Comparison of ENCODE assay signal across 22 cellular contexts in the genomic region with DNA sequence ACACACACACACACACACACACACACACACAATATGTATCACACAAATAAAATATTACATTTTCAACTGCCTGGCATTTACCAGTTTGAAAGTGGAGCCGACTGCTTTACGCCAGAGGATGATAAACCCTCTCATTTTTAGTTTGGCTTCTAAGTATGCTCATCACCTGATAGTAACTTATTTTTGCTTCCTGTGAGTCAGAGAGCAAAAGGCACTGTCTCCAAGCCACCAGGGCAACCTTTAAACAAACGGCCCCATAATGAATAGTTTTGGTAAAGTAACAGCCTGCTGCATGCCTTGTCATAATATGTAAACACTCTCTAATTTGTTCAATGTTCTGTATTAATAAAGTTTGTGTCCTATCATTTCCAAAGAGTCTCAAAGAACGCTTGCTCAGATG. TPM values are rescaled to one million over a fixed set of nuclear protein-coding genes. Genes with fewer than 3 reads are reported as not detected.
DNase-seq lines count a peak whose midpoint lies in the region; ATAC-seq and TF ChIP-seq lines count a peak whose summit lies in the region.
"Had no signal": no experiment of that assay in that cellular context is flagged by ENCODE, and none has a peak within 500 bp of the region (broad histone marks: within the 10 kb centered on the region; RNA-seq: fewer than 3 reads in every experiment).

No MANE protein-coding gene starts in this region.

- no peak overlapping the region for H3K4me3 ChIP-seq in A673 (ENCODE audit: low read depth, low read length, poor library complexity, severe bottlenecking)
- H3K4me3 ChIP-seq: gastrocnemius medialis, lower lobe of right lung, spleen, stomach had no signal

- DNase-seq in COLO829 (ENCODE audit: low spot score) (peak; percentile 87), HFFc6 (peak; percentile 21), amniotic epithelial cell (ENCODE audit: low read depth) (peak; percentile 31), kidney tubule cell (ENCODE audit: low spot score) (peak; percentile 56), NCI-H2107 (lab: John Stamatoyannopoulos, UW) (no peak), A673 (ENCODE audit: low spot score) (no peak)
- DNase-seq: activated CD4-positive, alpha-beta T cell treated with anti-CD3 and anti-CD28 coated beads for 48 hours; activated CD8-positive, alpha-beta memory T cell treated with anti-CD3 and anti-CD28 coated beads, Interleukin-2, amount 50 U/mL, for 4 hours; AML-193; gastrocnemius medialis; hypothalamus; islet precursor cell; Kasumi-1; lower lobe of right lung; NCI-H1105 treated with DMSO at 0.1 percent for 48 hours; NCI-H510A treated with DMSO at 0.1 percent for 48 hours; spleen; stimulated activated CD4-positive, alpha-beta T cell treated with anti-CD3 and anti-CD28 coated beads, Interleukin-4, amount 100 ng/mL, for 4 hours; stomach had no signal

- H3K27ac Mint-ChIP-seq in HFFc6, result no peak overlapping the region
- H3K27ac Mint-ChIP-seq: activated T-helper 2 cell treated with anti-CD3 and anti-CD28 coated beads, Interferon-gamma antibody, Interleukin-2, Interleukin-4, amounts not matched to agents 10 μg/mL and 5 μg/mL and 100 μg/mL, durations not matched to agents 14 hours and 24 hours and 36 hours had no signal

- H3K27me3 ChIP-seq in A673 (replicated peaks; ENCODE audit: insufficient read depth, low read depth, low read length, poor library complexity), result peaks cover 33% of the 10 kb centered on the region

- H3K4me1 Mint-ChIP-seq in HFFc6 (ENCODE audit: low read depth), result peaks cover 17% of the 10 kb centered on the region; the same call in 1 of the 2 replicates

- H3K36me3 Mint-ChIP-seq in HFFc6 (ENCODE audit: low read depth), result no peaks in the 10 kb centered on the region

- intact Hi-C loops in A673 (cut with micrococcal nuclease; ENCODE audit: unreplicated experiment), result no loop called here

- H3K9me3 Mint-ChIP-seq in HFFc6, result no peaks in the 10 kb centered on the region
- H3K9me3 Mint-ChIP-seq: activated T-helper 2 cell treated with anti-CD3 and anti-CD28 coated beads, Interferon-gamma antibody, Interleukin-2, Interleukin-4, amounts not matched to agents 10 μg/mL and 5 μg/mL and 100 μg/mL, durations not matched to agents 14 hours and 24 hours and 36 hours had no signal

- no TSS peak for BruUV-seq in A673 (replicated peaks; lab: Mats Ljungman, UMichigan)

- no peak overlapping the region for H3K4me3 Mint-ChIP-seq in HFFc6

- CTCF ChIA-PET in A673 (lab: Charles Lee), result no interaction called here

- peaks cover 28% of the 10 kb centered on the region for H3K27me3 Mint-ChIP-seq in HFFc6 (ENCODE audit: insufficient read depth)

- POLR2A ChIA-PET in A673 (lab: Charles Lee; ENCODE audit: low non-redundant PET), result no interaction called here

- no peak for TF ChIP-seq CTCF in HFFc6 (IDR thresholded peaks at IDR 0.05)
- no peak for TF ChIP-seq CTCF in A673 (conservative IDR thresholded peaks at IDR 0.05; ENCODE audit: low read depth, low read length)

- no peak overlapping the region for H3K27ac ChIP-seq in A673 (ENCODE audit: low read depth, low read length, poor library complexity, severe bottlenecking)
- H3K27ac ChIP-seq: gastrocnemius medialis, lower lobe of right lung, spleen, stomach had no signal

- peaks cover 3% of the 10 kb centered on the region for H3K4me1 ChIP-seq in A673 (ENCODE audit: insufficient read depth, low read length, poor library complexity, severe bottlenecking)
- H3K4me1 ChIP-seq: gastrocnemius medialis had no signal

- no peak for ATAC-seq in GM21390 (IDR thresholded peaks at IDR 0.05; ENCODE audit: unreplicated experiment)
- ATAC-seq in GM21529 (IDR thresholded peaks at IDR 0.05; ENCODE audit: unreplicated experiment), result no peak
- ATAC-seq: lower lobe of right lung had no signal

- H3K36me3 ChIP-seq in A673 (ENCODE audit: insufficient read depth, low read length, poor library complexity, severe bottlenecking), result no peaks in the 10 kb centered on the region
- H3K36me3 ChIP-seq: gastrocnemius medialis, lower lobe of right lung, spleen, stomach had no signal

- H3K9me3 ChIP-seq in A673 (ENCODE audit: low read depth, low read length, poor library complexity, severe bottlenecking), result no peaks in the 10 kb centered on the region
- H3K9me3 ChIP-seq: lower lobe of right lung, spleen had no signal

RNA-seq across cellular contexts. Expression of gene KLF4, which starts 26.9 kb away (rescaled TPM):
- 1 to 10 TPM; 1.3 to 3.3 (median 2.4) TPM for total RNA-seq in HFFc6 (2021; fragmentation: NEBNext Ultra II Directional; extraction: Animal tissue kit (Norgen Biotek cat#: 25700))
- 0.28 and 0.49 TPM in 2 replicates for total RNA-seq in A673 (2021)

Comparison
In these comparisons a context has a peak if more than half of its experiments do, and no peak if none do; other contexts are left out.
1. DNase-seq: peak in COLO829 (single experiment), HFFc6 (single experiment), amniotic epithelial cell (single experiment) and kidney tubule cell (single experiment); none in NCI-H2107 (single experiment) and A673 (single experiment).